12 cellular contexts compared by ENCODE assay signal in genomic region chr17:27498615-27499316, GRCh38.
"Had no signal": no experiment of that assay in that cellular context is flagged by ENCODE, and none has a peak within 500 bp of the region (broad histone marks: within the 10 kb centered on the region; RNA-seq: fewer than 3 reads in every experiment).

No MANE protein-coding gene starts in this region.

- DNase-seq: activated CD4-positive, alpha-beta T cell treated with anti-CD3 and anti-CD28 coated beads, Interleukin-2, amount 50 U/mL, for 1 hour; activated T-cell treated with anti-CD3 and anti-CD28 coated beads for 4 hours; endodermal cell; erythroblast; mesendoderm; ovary; right cardiac atrium; stimulated activated CD4-positive, alpha-beta T cell treated with anti-CD3 and anti-CD28 coated beads, Interleukin-1b, Interleukin-23, amount 100 ng/mL, for 48 hours; stimulated activated naive CD4-positive, alpha-beta T cell treated with Interleukin-2 at 50 U/mL for 16 hours had no signal

- H3K27me3 ChIP-seq: ovary had no signal

- H3K9me3 ChIP-seq: ovary had no signal

- H3K27ac ChIP-seq: ovary had no signal

- H3K4me3 ChIP-seq: ovary had no signal

- ATAC-seq: left lobe of liver, right cardiac atrium, SK-N-SH treated with all-trans-retinoic acid at 6 μM for 48 hours, WTC11 had no signal

- H3K36me3 ChIP-seq: ovary had no signal
